8 cellular contexts compared by ENCODE assay signal in genomic region chr4:102761902-102762301, GRCh38. TPM values are rescaled to one million over a fixed set of nuclear protein-coding genes. Genes with fewer than 3 reads are reported as not detected.
DNase-seq lines count a peak whose midpoint lies in the region; FAIRE-seq and TF ChIP-seq lines count a peak whose summit lies in the region.

No MANE protein-coding gene starts in this region.

- H3K18ac ChIP-seq in H1 (ENCODE audit: extremely low read depth, low read length): no peak overlapping the region

- TF ChIP-seq POLR2A in H1 (IDR thresholded peaks at IDR 0.05; ENCODE audit: control extremely low read depth in 1 of 2, low read depth in 2 of 2, low read length in 2 of 2): no peak

- CTCF ChIA-PET in CD8-positive, alpha-beta memory T cell (lab: Charles Lee): interaction anchor here (1.0 to 1.5 kb wide), 3 partner anchors 39 to 136 kb away, joined by 3 to 5 read pairs (median 4); partner anchors contain the start of gene UBE2D3
- CTCF ChIA-PET in H1 (lab: Charles Lee; ENCODE audit: partially characterized antibody): interaction anchor here (0.9 to 1.6 kb wide), 5 partner anchors 13 to 247 kb away, joined by 3 to 7 read pairs (median 4); no protein-coding TSS in a partner anchor

- H3K27ac Mint-ChIP-seq in CD8-positive, alpha-beta memory T cell: peak overlapping the region in 3 of 8 donors; percentile 51 to 96 (median 89)

- H4K91ac ChIP-seq in H1 (replicated peaks; ENCODE audit: insufficient read length, low read length): no peak overlapping the region

- TF ChIP-seq EP300 in H1 (IDR thresholded peaks at IDR 0.05; ENCODE audit: borderline replicate concordance in 1 of 2, low read depth in 2 of 2, low read length in 2 of 2): no peak

- H2BK12ac ChIP-seq in H1 (ENCODE audit: low read depth, low read length): no peak overlapping the region

- H4K20me1 ChIP-seq in KMS-11 (ENCODE audit: insufficient read depth): no peaks in the 10 kb centered on the region
- H4K20me1 ChIP-seq in H1 (replicated peaks in 1 of 2; ENCODE audit: control insufficient read depth in 1 of 2, insufficient read depth in 2 of 2, low read length in 2 of 2): peaks cover 0 to 5% of the 10 kb centered on the region in 2 experiments

- H3K4me1 ChIP-seq in CD8-positive, alpha-beta memory T cell (ENCODE audit: insufficient read depth, low read length): peaks cover 19% of the 10 kb centered on the region
- H3K4me1 ChIP-seq in KMS-11 (ENCODE audit: low read depth, poor library complexity, severe bottlenecking) (peaks cover 30% of the 10 kb centered on the region), H1 (replicated peaks in 1 of 4; ENCODE audit: control insufficient read depth in 3 of 4, insufficient read depth in 4 of 4, low read length in 3 of 4) (peaks cover 0 to 7% (median 1%) of the 10 kb centered on the region in 4 experiments; a peak in 3 of 7 replicates), neutrophil (ENCODE audit: control insufficient read depth in 1 of 2, insufficient read depth in 1 of 2, low read depth in 1 of 2, low read length in 1 of 2) (peaks cover 39 to 46% of the 10 kb centered on the region in 2 experiments)

- no peak overlapping the region for H4K8ac ChIP-seq in H1 (ENCODE audit: extremely low read depth, insufficient read depth, low read length)

- H3K23me2 ChIP-seq in H1 (ENCODE audit: low read depth, low read length): peaks cover 14% of the 10 kb centered on the region

- peak overlapping the region; percentile 35; the same call in 1 of the 2 replicates for H3K9ac ChIP-seq in KMS-11
- no peak overlapping the region; a peak in 1 of 7 replicates for H3K9ac ChIP-seq in H1 (replicated peaks in 1 of 4; ENCODE audit: extremely low read depth in 1 of 4, low read depth in 3 of 4, low read length in 3 of 4)

- POLR2A ChIA-PET in CD8-positive, alpha-beta memory T cell (lab: Charles Lee): interaction anchor here (1.4 to 2.0 kb wide), 3 partner anchors 64 to 417 kb away, joined by 3 to 52 read pairs (median 17); partner anchors contain the start of genes CISD2 and UBE2D3
- POLR2A ChIA-PET in H1 (lab: Charles Lee; ENCODE audit: partially characterized antibody): interaction anchor here (2.2 to 2.7 kb wide), 4 partner anchors 28 to 65 kb away, joined by 7 to 26 read pairs (median 16); partner anchors contain the start of gene UBE2D3

- no peak overlapping the region for H3K14ac ChIP-seq in H1 (ENCODE audit: insufficient read length)

- H2BK5ac ChIP-seq in H1 (ENCODE audit: low read depth, low read length): no peak overlapping the region

- DNase-seq in CD8-positive, alpha-beta memory T cell: no peak
- DNase-seq in H1 (ENCODE audit: low read depth in 1 of 2, low spot score in 2 of 2): no peak
- DNase-seq in NCI-H128 (lab: John Stamatoyannopoulos, UW; ENCODE audit: unreplicated experiment): no peak
- DNase-seq in COLO829 (ENCODE audit: low spot score): no peak
- DNase-seq in MG63: no peak
- DNase-seq in glomerular visceral epithelial cell (ENCODE audit: extremely low spot score): no peak

- H3K36me3 ChIP-seq in CD8-positive, alpha-beta memory T cell (ENCODE audit: insufficient read depth, low read length): no peaks in the 10 kb centered on the region
- H3K36me3 ChIP-seq in KMS-11 (ENCODE audit: insufficient read depth) (no peaks in the 10 kb centered on the region), H1 (ENCODE audit: control insufficient read depth in 2 of 4, insufficient read depth in 4 of 4, low read length in 3 of 4) (no peaks in the 10 kb centered on the region), neutrophil (peaks cover 4% of the 10 kb centered on the region), MG63 (no peaks in the 10 kb centered on the region)

- WGBS in H1 (ENCODE audit: extremely low coverage in 1 of 2, insufficient coverage in 1 of 2, insufficient read length in 1 of 2, insufficient replicate concordance in 2 of 2, low coverage in 1 of 2, low lambda C conversion rate in 2 of 2, missing lambda C conversion rate in 1 of 2), 2 experiments: 77% methylated on average over 14 of the region's 14 CpGs; no CpG with 5 or more reads in 1 of the 2 experiments

- peak overlapping the region; percentile 66 for H3K4me2 ChIP-seq in KMS-11
- H3K4me2 ChIP-seq in H1 (ENCODE audit: insufficient read depth in 1 of 2, low read depth in 2 of 2, low read length in 2 of 2): peak overlapping the region; percentile 89 to 91

- peaks cover 0 to 8% (median 3%) of the 10 kb centered on the region in 3 donors for H3K36me3 Mint-ChIP-seq in CD8-positive, alpha-beta memory T cell

- H2BK15ac ChIP-seq in H1 (ENCODE audit: low read length): no peak overlapping the region

- TF ChIP-seq RAD21 in H1 (IDR thresholded peaks at IDR 0.05 in 1 of 2, conservative IDR thresholded peaks at IDR 0.05 in 1 of 2; ENCODE audit: low read depth in 2 of 2, low read length in 2 of 2): no peak

- H2BK120ac ChIP-seq in H1 (replicated peaks; ENCODE audit: low read depth, low read length): no peak overlapping the region

- H2BK20ac ChIP-seq in H1 (ENCODE audit: low read length): no peak overlapping the region

- no peak overlapping the region for H3K4ac ChIP-seq in H1 (replicated peaks; ENCODE audit: insufficient read length, low read depth, low read length)

- H3K27ac ChIP-seq in CD8-positive, alpha-beta memory T cell (ENCODE audit: low read depth, low read length): no peak overlapping the region
- H3K27ac ChIP-seq in KMS-11: no peak overlapping the region
- no peak overlapping the region for H3K27ac ChIP-seq in H1 (ENCODE audit: low read depth, low read length)
- peak overlapping the region; percentile 99 for H3K27ac ChIP-seq in neutrophil

- H3K23ac ChIP-seq in H1 (ENCODE audit: insufficient read length): no peak overlapping the region

- H3K79me1 ChIP-seq in H1 (ENCODE audit: low read depth, low read length): peaks cover 3% of the 10 kb centered on the region; the same call in 1 of the 2 replicates

- peaks cover 4 to 13% of the 10 kb centered on the region in 2 donors for H3K27me3 Mint-ChIP-seq in CD8-positive, alpha-beta memory T cell

- no peak overlapping the region for H3K4me3 ChIP-seq in CD8-positive, alpha-beta memory T cell (ENCODE audit: low read length)
- H3K4me3 ChIP-seq in KMS-11 (IDR thresholded peaks at IDR 0.05; ENCODE audit: insufficient read depth, low read depth, low read length): no peak overlapping the region
- H3K4me3 ChIP-seq in H1 (ENCODE audit: extremely low read depth in 1 of 4, insufficient read depth in 2 of 4, low read depth in 3 of 4, low read length in 4 of 4): peak overlapping the region in 3 of 4 experiments; percentile 73 to 91 (median 79); a peak in 7 of 8 replicates
- peak overlapping the region; percentile 93 to 99 for H3K4me3 ChIP-seq in neutrophil (ENCODE audit: low read depth in 1 of 2, low read length in 1 of 2)
- no peak overlapping the region for H3K4me3 ChIP-seq in MG63

- peaks cover 32 to 48% (median 45%) of the 10 kb centered on the region in 3 donors for H3K4me1 Mint-ChIP-seq in CD8-positive, alpha-beta memory T cell

- H2AFZ ChIP-seq in KMS-11 (ENCODE audit: low read depth) (peak overlapping the region; percentile 90), H1 (ENCODE audit: low read length) (peak overlapping the region; percentile 99)

- no peak overlapping the region for H4K5ac ChIP-seq in H1 (ENCODE audit: insufficient read length, low read depth, low read length)

- peak overlapping the region; percentile 90 to 98 (median 95) for H3K4me3 Mint-ChIP-seq in CD8-positive, alpha-beta memory T cell

- H3K79me2 ChIP-seq in KMS-11 (ENCODE audit: insufficient read depth, low read depth) (peaks cover 31% of the 10 kb centered on the region; the same call in 1 of the 2 replicates), H1 (ENCODE audit: control insufficient read depth in 1 of 2, insufficient read depth in 2 of 2, low read length in 2 of 2) (peaks cover 5 to 34% of the 10 kb centered on the region in 2 experiments; a peak in 3 of 4 replicates)

- H2AK5ac ChIP-seq in H1 (ENCODE audit: low read depth, low read length): no peak overlapping the region

- TF ChIP-seq CTCF in KMS-11 (conservative IDR thresholded peaks at IDR 0.05; ENCODE audit: low read depth, low read length) (no peak), H1 (IDR thresholded peaks at IDR 0.05; ENCODE audit: control extremely low read depth in 1 of 3, insufficient read depth in 1 of 3, low read depth in 1 of 3, low read length in 3 of 3) (no peak), neutrophil (IDR thresholded peaks at IDR 0.05) (no peak)

- no peak for FAIRE-seq in H1 (lab: Jason Lieb, UNC)

- no peaks in the 10 kb centered on the region for H3K27me3 ChIP-seq in CD8-positive, alpha-beta memory T cell (ENCODE audit: insufficient read depth, low read length, poor library complexity, severe bottlenecking)
- H3K27me3 ChIP-seq in KMS-11 (ENCODE audit: insufficient read depth, low read depth) (no peaks in the 10 kb centered on the region), H1 (replicated peaks in 1 of 4; ENCODE audit: control insufficient read depth in 3 of 4, extremely low read depth in 1 of 4, insufficient read depth in 3 of 4, low read length in 3 of 4) (no peaks in the 10 kb centered on the region), neutrophil (no peaks in the 10 kb centered on the region), MG63 (no peaks in the 10 kb centered on the region)

- no peak overlapping the region for H3K56ac ChIP-seq in H1 (replicated peaks; ENCODE audit: insufficient read length, low read depth, low read length)

- H3K9me3 Mint-ChIP-seq in CD8-positive, alpha-beta memory T cell: peaks cover 0 to under 1% (median 0%) of the 10 kb centered on the region in 5 donors

- H3K9me3 ChIP-seq in CD8-positive, alpha-beta memory T cell (ENCODE audit: low read length): no peaks in the 10 kb centered on the region
- H3K9me3 ChIP-seq in H1 (ENCODE audit: insufficient read depth in 2 of 2, low read depth in 1 of 2, low read length in 1 of 2) (no peaks in the 10 kb centered on the region), neutrophil (no peaks in the 10 kb centered on the region), MG63 (no peaks in the 10 kb centered on the region)

TF ChIP-seq in H1, 55 proteins besides CTCF, POLR2A, EP300 and RAD21 (continues in another document):
- TF ChIP-seq FOSL1 (IDR thresholded peaks at IDR 0.05; ENCODE audit: insufficient read depth, low read depth, low read length): no peak
- TF ChIP-seq SP1 (IDR thresholded peaks at IDR 0.05; ENCODE audit: low read depth, low read length): no peak
- TF ChIP-seq CREB1 (IDR thresholded peaks at IDR 0.05): no peak
- TF ChIP-seq MAFK (IDR thresholded peaks at IDR 0.05; ENCODE audit: low read depth, low read length): peak; percentile 93

RNA-seq across cellular contexts. Expression of gene MANBA, which starts 1.1 kb away (rescaled TPM):
- total RNA-seq in CD8-positive, alpha-beta memory T cell: 1 to 10 TPM; 9.1 to 9.5 TPM
- polyA plus RNA-seq in CD8-positive, alpha-beta memory T cell: 16.5 TPM
- 25.9 and 27.8 TPM in 2 replicates for total RNA-seq in H1 (2021; fragmentation: NEBNext Ultra II Directional; extraction: Animal tissue kit (Norgen Biotek cat#: 25700))
- 21.2 and 22.9 TPM in 2 replicates for polyA plus RNA-seq in H1 (2011; rRNA removed)
- 15.7 TPM for polyA plus RNA-seq in H1 (2011; cell fraction: cytosol; rRNA removed)
- polyA plus RNA-seq in H1 (2011; cell fraction: nucleus; rRNA removed): 25.6 TPM
- polyA plus RNA-seq in H1 (2012, experiment 1 of 2): 21.0 to 27.1 TPM (median 22.2 TPM) in 4 replicates
- polyA plus RNA-seq in H1 (2012, experiment 2 of 2): 3.1 TPM
- polyA plus RNA-seq in H1 (2013, experiment 1 of 2): 29.0 TPM
- 26.3 TPM for polyA plus RNA-seq in H1 (2013, experiment 2 of 2)
- polyA minus RNA-seq in H1 (2011; rRNA and poly(A)+ RNA removed): 24.3 and 32.5 TPM in 2 replicates
- 18.8 TPM for polyA minus RNA-seq in H1 (2011; cell fraction: cytosol; rRNA and poly(A)+ RNA removed)
- 83.0 TPM for polyA minus RNA-seq in H1 (2011; cell fraction: nucleus; rRNA and poly(A)+ RNA removed)
- 0.49 and 3.1 TPM in 2 replicates for total RNA-seq in MG63 (2014; rRNA removed; shearing (Covaris generic); ENCODE audit: low replicate concordance)

Comparison
In these comparisons a context has a peak if more than half of its experiments do, and no peak if none do; other contexts are left out.
1. H3K4me3 ChIP-seq: peak in H1 (3 of 4) and neutrophil (2 of 2); none in CD8-positive, alpha-beta memory T cell (single experiment), KMS-11 (single experiment) and MG63 (single experiment).